1 cellular context compared by ENCODE assay signal in the genomic region with DNA sequence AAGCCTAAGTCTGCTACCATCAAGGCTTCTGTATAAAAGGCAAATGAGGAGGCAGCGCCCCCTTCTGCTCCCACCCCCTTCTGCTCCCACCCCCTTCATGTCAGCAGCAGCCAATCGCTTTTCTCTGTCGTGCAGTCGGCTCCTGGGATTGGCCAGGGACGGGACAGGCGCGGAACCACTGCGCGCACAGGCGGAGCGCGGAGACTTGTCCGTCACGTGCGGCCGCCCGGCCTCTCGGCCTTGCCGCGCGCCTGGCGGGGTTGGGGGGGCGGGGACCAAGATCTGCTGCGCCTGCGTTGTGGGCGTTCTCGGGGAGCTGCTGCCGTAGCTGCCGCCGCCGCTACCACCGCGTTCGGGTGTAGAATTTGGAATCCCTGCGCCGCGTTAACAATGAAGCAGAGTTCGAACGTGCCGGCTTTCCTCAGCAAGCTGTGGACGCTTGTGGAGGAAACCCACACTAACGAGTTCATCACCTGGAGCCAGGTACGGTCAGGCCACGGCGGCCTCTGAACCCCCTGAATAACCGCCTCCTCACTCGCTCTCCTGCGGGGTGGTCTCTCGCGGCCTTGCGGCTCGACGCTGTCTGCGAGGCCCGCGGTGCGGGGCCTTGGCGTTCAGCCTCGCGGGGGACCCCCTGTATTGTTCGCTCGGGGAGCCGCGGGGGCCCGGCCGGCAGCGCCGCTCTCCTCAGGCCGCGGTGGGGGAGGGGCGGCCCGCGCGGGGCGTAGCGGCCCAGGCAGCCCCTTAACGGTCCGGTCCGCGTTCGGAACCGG.
A peak's percentile ranks its signal among the peaks of the same experiment; 100 is the strongest.
TF ChIP-seq lines count a peak whose summit lies in the region.

A gene with protein sequence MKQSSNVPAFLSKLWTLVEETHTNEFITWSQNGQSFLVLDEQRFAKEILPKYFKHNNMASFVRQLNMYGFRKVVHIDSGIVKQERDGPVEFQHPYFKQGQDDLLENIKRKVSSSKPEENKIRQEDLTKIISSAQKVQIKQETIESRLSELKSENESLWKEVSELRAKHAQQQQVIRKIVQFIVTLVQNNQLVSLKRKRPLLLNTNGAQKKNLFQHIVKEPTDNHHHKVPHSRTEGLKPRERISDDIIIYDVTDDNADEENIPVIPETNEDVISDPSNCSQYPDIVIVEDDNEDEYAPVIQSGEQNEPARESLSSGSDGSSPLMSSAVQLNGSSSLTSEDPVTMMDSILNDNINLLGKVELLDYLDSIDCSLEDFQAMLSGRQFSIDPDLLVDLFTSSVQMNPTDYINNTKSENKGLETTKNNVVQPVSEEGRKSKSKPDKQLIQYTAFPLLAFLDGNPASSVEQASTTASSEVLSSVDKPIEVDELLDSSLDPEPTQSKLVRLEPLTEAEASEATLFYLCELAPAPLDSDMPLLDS (plus strand): TSS at position 305 of the 773 bp plus-strand sequence. CDS start 86 bp downstream, at position 391.

TF ChIP-seq in HepG2, 621 proteins besides CTCF, POLR2A, EP300 and RAD21 (continued from another document):
- peak; percentile 13; the same call in 1 of the 2 replicates for TF ChIP-seq SOX5 (CRISPR knock-in tag; IDR thresholded peaks at IDR 0.05; ENCODE audit: borderline replicate concordance)
- no peak for TF ChIP-seq ZNF460 (CRISPR knock-in tag; IDR thresholded peaks at IDR 0.05; ENCODE audit: borderline replicate concordance)
- TF ChIP-seq TGIF2 (CRISPR knock-in tag; IDR thresholded peaks at IDR 0.05) = 0 out of 2 replicates have a peak, but pooled peaks have one; percentile 52
- TF ChIP-seq, protein P1, sequence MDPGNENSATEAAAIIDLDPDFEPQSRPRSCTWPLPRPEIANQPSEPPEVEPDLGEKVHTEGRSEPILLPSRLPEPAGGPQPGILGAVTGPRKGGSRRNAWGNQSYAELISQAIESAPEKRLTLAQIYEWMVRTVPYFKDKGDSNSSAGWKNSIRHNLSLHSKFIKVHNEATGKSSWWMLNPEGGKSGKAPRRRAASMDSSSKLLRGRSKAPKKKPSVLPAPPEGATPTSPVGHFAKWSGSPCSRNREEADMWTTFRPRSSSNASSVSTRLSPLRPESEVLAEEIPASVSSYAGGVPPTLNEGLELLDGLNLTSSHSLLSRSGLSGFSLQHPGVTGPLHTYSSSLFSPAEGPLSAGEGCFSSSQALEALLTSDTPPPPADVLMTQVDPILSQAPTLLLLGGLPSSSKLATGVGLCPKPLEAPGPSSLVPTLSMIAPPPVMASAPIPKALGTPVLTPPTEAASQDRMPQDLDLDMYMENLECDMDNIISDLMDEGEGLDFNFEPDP (CRISPR knock-in tag; conservative IDR thresholded peaks at IDR 0.05) = no peak
- no peak for TF ChIP-seq MXD4 (CRISPR knock-in tag; IDR thresholded peaks at IDR 0.05)
- TF ChIP-seq ZNF792 (CRISPR knock-in tag; IDR thresholded peaks at IDR 0.05) = peak; percentile 26; the same call in 1 of the 2 replicates
- TF ChIP-seq, protein P2, sequence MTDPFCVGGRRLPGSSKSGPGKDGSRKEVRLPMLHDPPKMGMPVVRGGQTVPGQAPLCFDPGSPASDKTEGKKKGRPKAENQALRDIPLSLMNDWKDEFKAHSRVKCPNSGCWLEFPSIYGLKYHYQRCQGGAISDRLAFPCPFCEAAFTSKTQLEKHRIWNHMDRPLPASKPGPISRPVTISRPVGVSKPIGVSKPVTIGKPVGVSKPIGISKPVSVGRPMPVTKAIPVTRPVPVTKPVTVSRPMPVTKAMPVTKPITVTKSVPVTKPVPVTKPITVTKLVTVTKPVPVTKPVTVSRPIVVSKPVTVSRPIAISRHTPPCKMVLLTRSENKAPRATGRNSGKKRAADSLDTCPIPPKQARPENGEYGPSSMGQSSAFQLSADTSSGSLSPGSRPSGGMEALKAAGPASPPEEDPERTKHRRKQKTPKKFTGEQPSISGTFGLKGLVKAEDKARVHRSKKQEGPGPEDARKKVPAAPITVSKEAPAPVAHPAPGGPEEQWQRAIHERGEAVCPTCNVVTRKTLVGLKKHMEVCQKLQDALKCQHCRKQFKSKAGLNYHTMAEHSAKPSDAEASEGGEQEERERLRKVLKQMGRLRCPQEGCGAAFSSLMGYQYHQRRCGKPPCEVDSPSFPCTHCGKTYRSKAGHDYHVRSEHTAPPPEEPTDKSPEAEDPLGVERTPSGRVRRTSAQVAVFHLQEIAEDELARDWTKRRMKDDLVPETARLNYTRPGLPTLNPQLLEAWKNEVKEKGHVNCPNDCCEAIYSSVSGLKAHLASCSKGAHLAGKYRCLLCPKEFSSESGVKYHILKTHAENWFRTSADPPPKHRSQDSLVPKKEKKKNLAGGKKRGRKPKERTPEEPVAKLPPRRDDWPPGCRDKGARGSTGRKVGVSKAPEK (CRISPR knock-in tag; IDR thresholded peaks at IDR 0.05; ENCODE audit: borderline replicate concordance) = 0 out of 2 replicates have a peak, but pooled peaks have one; percentile 57
- TF ChIP-seq, protein P3, sequence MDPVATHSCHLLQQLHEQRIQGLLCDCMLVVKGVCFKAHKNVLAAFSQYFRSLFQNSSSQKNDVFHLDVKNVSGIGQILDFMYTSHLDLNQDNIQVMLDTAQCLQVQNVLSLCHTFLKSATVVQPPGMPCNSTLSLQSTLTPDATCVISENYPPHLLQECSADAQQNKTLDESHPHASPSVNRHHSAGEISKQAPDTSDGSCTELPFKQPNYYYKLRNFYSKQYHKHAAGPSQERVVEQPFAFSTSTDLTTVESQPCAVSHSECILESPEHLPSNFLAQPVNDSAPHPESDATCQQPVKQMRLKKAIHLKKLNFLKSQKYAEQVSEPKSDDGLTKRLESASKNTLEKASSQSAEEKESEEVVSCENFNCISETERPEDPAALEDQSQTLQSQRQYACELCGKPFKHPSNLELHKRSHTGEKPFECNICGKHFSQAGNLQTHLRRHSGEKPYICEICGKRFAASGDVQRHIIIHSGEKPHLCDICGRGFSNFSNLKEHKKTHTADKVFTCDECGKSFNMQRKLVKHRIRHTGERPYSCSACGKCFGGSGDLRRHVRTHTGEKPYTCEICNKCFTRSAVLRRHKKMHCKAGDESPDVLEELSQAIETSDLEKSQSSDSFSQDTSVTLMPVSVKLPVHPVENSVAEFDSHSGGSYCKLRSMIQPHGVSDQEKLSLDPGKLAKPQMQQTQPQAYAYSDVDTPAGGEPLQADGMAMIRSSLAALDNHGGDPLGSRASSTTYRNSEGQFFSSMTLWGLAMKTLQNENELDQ (CRISPR knock-in tag; IDR thresholded peaks at IDR 0.05; ENCODE audit: borderline replicate concordance) = no peak
- no peak for TF ChIP-seq CCAR2 (optimal IDR thresholded peaks at IDR 0.05; ENCODE audit: low read depth, low read length)
- TF ChIP-seq, protein P4, sequence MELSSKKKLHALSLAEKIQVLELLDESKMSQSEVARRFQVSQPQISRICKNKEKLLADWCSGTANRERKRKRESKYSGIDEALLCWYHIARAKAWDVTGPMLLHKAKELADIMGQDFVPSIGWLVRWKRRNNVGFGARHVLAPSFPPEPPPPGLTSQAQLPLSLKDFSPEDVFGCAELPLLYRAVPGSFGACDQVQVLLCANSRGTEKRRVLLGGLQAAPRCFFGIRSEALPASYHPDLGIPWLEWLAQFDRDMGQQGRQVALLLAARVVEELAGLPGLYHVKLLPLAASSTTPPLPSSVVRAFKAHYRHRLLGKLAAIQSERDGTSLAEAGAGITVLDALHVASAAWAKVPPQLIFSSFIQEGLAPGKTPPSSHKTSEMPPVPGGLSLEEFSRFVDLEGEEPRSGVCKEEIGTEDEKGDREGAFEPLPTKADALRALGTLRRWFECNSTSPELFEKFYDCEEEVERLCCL (CRISPR knock-in tag; IDR thresholded peaks at IDR 0.05; ENCODE audit: borderline replicate concordance) = peak; percentile 73; the same call in 1 of the 2 replicates
- no peak; the same call in 1 of the 2 replicates for TF ChIP-seq JUN (CRISPR knock-in tag; IDR thresholded peaks at IDR 0.05)
- TF ChIP-seq ZNF772 (CRISPR knock-in tag; IDR thresholded peaks at IDR 0.05) = 0 out of 2 replicates have a peak, but pooled peaks have one; percentile 66
- peak; percentile 64; the same call in 1 of the 2 replicates for TF ChIP-seq EEA1 (CRISPR knock-in tag; IDR thresholded peaks at IDR 0.05; ENCODE audit: borderline replicate concordance)
- TF ChIP-seq YEATS4 (CRISPR knock-in tag; IDR thresholded peaks at IDR 0.05; ENCODE audit: borderline replicate concordance) = peak; percentile 97
- no peak for TF ChIP-seq HMGA1 (CRISPR knock-in tag; conservative IDR thresholded peaks at IDR 0.05)
- TF ChIP-seq ZNF614 (CRISPR knock-in tag; IDR thresholded peaks at IDR 0.05; ENCODE audit: borderline replicate concordance) = no peak; the same call in 1 of the 2 replicates
- TF ChIP-seq ZNF724P (CRISPR knock-in tag; IDR thresholded peaks at IDR 0.05; ENCODE audit: borderline replicate concordance) = peak; percentile 90
- no peak for TF ChIP-seq HNRNPH1 (optimal IDR thresholded peaks at IDR 0.05; ENCODE audit: low read depth, low read length)
- TF ChIP-seq FOXM1 (CRISPR knock-in tag; IDR thresholded peaks at IDR 0.05) = no peak; the same call in 1 of the 2 replicates
- TF ChIP-seq ZBTB3 (CRISPR knock-in tag; IDR thresholded peaks at IDR 0.05; ENCODE audit: borderline replicate concordance, low read depth) = no peak
- TF ChIP-seq SMYD3 (CRISPR knock-in tag; IDR thresholded peaks at IDR 0.05) = peak; percentile 60; the same call in 1 of the 2 replicates
- TF ChIP-seq RORA (CRISPR knock-in tag; IDR thresholded peaks at IDR 0.05) = no peak
- TF ChIP-seq, protein P5, sequence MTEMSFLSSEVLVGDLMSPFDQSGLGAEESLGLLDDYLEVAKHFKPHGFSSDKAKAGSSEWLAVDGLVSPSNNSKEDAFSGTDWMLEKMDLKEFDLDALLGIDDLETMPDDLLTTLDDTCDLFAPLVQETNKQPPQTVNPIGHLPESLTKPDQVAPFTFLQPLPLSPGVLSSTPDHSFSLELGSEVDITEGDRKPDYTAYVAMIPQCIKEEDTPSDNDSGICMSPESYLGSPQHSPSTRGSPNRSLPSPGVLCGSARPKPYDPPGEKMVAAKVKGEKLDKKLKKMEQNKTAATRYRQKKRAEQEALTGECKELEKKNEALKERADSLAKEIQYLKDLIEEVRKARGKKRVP (CRISPR knock-in tag; IDR thresholded peaks at IDR 0.05) = no peak
- TF ChIP-seq, protein P6, sequence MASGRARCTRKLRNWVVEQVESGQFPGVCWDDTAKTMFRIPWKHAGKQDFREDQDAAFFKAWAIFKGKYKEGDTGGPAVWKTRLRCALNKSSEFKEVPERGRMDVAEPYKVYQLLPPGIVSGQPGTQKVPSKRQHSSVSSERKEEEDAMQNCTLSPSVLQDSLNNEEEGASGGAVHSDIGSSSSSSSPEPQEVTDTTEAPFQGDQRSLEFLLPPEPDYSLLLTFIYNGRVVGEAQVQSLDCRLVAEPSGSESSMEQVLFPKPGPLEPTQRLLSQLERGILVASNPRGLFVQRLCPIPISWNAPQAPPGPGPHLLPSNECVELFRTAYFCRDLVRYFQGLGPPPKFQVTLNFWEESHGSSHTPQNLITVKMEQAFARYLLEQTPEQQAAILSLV (CRISPR knock-in tag; IDR thresholded peaks at IDR 0.05; ENCODE audit: borderline replicate concordance) = peak; percentile 80; the same call in 1 of the 2 replicates
- TF ChIP-seq, protein P7, sequence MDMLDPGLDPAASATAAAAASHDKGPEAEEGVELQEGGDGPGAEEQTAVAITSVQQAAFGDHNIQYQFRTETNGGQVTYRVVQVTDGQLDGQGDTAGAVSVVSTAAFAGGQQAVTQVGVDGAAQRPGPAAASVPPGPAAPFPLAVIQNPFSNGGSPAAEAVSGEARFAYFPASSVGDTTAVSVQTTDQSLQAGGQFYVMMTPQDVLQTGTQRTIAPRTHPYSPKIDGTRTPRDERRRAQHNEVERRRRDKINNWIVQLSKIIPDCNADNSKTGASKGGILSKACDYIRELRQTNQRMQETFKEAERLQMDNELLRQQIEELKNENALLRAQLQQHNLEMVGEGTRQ (IDR thresholded peaks at IDR 0.05; ENCODE audit: low read depth, low read length) = peak; percentile 87
- TF ChIP-seq, protein P7 (CRISPR knock-in tag; IDR thresholded peaks at IDR 0.05; ENCODE audit: borderline replicate concordance) = peak; percentile 91; the same call in 1 of the 2 replicates
- TF ChIP-seq ZNF383 (CRISPR knock-in tag; IDR thresholded peaks at IDR 0.05; ENCODE audit: borderline replicate concordance) = 0 out of 2 replicates have a peak, but pooled peaks have one; percentile 51
- peak; percentile 80 for TF ChIP-seq ZC3H13 (CRISPR knock-in tag; IDR thresholded peaks at IDR 0.05)
- TF ChIP-seq, protein P8, sequence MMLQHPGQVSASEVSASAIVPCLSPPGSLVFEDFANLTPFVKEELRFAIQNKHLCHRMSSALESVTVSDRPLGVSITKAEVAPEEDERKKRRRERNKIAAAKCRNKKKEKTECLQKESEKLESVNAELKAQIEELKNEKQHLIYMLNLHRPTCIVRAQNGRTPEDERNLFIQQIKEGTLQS (CRISPR knock-in tag; IDR thresholded peaks at IDR 0.05) = no peak; the same call in 1 of the 2 replicates
- TF ChIP-seq ZNF33B (CRISPR knock-in tag; IDR thresholded peaks at IDR 0.05) = peak; percentile 87; the same call in 1 of the 2 replicates
- peak; percentile 72 for TF ChIP-seq ZEB1 (IDR thresholded peaks at IDR 0.05; ENCODE audit: insufficient replicate concordance, low read depth)
TF ChIP-seq in HepG2: peak in this region for 321.
